ENCODE assay signal across 13 cellular contexts in the genomic region with DNA sequence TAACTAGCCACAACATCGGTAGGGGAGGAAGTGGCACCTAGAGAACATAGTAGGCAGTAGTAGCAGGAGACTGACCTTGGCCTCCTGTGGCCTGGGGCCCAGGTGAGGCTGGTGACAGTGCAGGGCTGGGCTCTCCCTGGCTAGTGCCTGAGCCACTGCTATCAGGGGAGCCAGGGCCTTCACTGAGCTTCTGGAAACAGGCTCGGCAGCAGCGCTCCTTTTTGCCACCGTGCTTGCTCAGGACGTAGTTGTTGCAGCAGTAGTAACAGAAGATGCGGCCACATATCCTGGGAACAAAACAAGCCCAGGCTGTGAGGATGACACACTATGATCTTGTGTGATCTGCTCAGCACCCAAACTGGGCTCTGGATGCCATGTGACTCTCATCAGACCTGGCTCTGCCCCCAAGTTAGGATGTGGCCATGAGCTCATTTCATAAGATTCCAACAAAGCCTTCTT. TPM values are rescaled to one million over a fixed set of nuclear protein-coding genes. Genes with fewer than 3 reads are reported as not detected.
DNase-seq lines count a peak whose midpoint lies in the region; ATAC-seq and TF ChIP-seq lines count a peak whose summit lies in the region.
"Had no signal": no experiment of that assay in that cellular context is flagged by ENCODE, and none has a peak within 500 bp of the region (broad histone marks: within the 10 kb centered on the region; RNA-seq: fewer than 3 reads in every experiment).

No MANE protein-coding gene starts in this region.

- no peak for TF ChIP-seq CTCF in endodermal cell (conservative IDR thresholded peaks at IDR 0.05)
- no peak for TF ChIP-seq CTCF in right lobe of liver (IDR thresholded peaks at IDR 0.05)
- no peak for TF ChIP-seq CTCF in thyroid gland (IDR thresholded peaks at IDR 0.05)

- H3K4me1 ChIP-seq in endodermal cell (ENCODE audit: control insufficient read depth, insufficient read depth, low read length) (no peaks in the 10 kb centered on the region), right lobe of liver (peaks cover 0 to 5% (median 0%) of the 10 kb centered on the region in 4 donors), thyroid gland (peaks cover 27 to 46% of the 10 kb centered on the region in 2 donors)

- no peaks in the 10 kb centered on the region for H3K4me1 Mint-ChIP-seq in endodermal cell

- TF ChIP-seq POLR2A in right lobe of liver (IDR thresholded peaks at IDR 0.05) (no peak), thyroid gland (IDR thresholded peaks at IDR 0.05) (no peak)

- no peaks in the 10 kb centered on the region for H3K9me3 ChIP-seq in endodermal cell (ENCODE audit: control insufficient read depth, low read length)
- no peaks in the 10 kb centered on the region for H3K9me3 ChIP-seq in right lobe of liver
- no peaks in the 10 kb centered on the region for H3K9me3 ChIP-seq in thyroid gland

- H3K9ac ChIP-seq in endodermal cell (ENCODE audit: extremely low read depth, low read length, poor library complexity, severe bottlenecking) = no peak overlapping the region

- WGBS in endodermal cell (ENCODE audit: insufficient coverage in 1 of 2, insufficient read length in 1 of 2), 2 experiments = 93 to 98% methylated on average over 5 to 6 of the region's 6 CpGs
- WGBS in right lobe of liver (ENCODE audit: insufficient coverage, low coverage, low lambda C conversion rate, missing lambda C conversion rate) = 100% methylated on average over 4 of the region's 6 CpGs
- WGBS in thyroid gland, 2 donors = 94 to 100% methylated on average over 1 to 6 of the region's 6 CpGs

- H3K27ac ChIP-seq in endodermal cell (ENCODE audit: low read depth, low read length) (no peak overlapping the region), right lobe of liver (no peak overlapping the region), thyroid gland (peak overlapping the region in 2 of 3 donors; percentile 44 to 91)

- peak; percentile 12 to 51 (median 18) for ATAC-seq in right lobe of liver
- no peak for ATAC-seq in HG03045 (IDR thresholded peaks at IDR 0.05; ENCODE audit: unreplicated experiment)
- ATAC-seq: PC-3 had no signal

- H3K27me3 Mint-ChIP-seq in endodermal cell (ENCODE audit: insufficient read depth) = no peaks in the 10 kb centered on the region
- H3K27me3 Mint-ChIP-seq: brain had no signal

- H3K27me3 ChIP-seq in endodermal cell (ENCODE audit: control insufficient read depth, insufficient read depth, low read length, poor library complexity, severe bottlenecking) = no peaks in the 10 kb centered on the region
- H3K27me3 ChIP-seq in right lobe of liver = no peaks in the 10 kb centered on the region
- no peaks in the 10 kb centered on the region for H3K27me3 ChIP-seq in thyroid gland

- no peak overlapping the region for H3K27ac Mint-ChIP-seq in endodermal cell

- H3K4me3 Mint-ChIP-seq in endodermal cell = no peak overlapping the region
- H3K4me3 Mint-ChIP-seq: brain had no signal

- intact Hi-C loops in right lobe of liver (cut with DNase I) (no loop called here), thyroid gland (cut with DNase I) (no loop called here)

- H3K4me3 ChIP-seq in endodermal cell (ENCODE audit: low read length) = no peak overlapping the region
- no peak overlapping the region for H3K4me3 ChIP-seq in right lobe of liver
- H3K4me3 ChIP-seq in thyroid gland (replicated peaks in 1 of 3) = no peak overlapping the region

- DNase-seq in HT1080 (ENCODE audit: low read depth) (peak; percentile 20), endodermal cell (peak; percentile 22), right lobe of liver (no peak), thyroid gland (no peak), NCI-H2171 treated with DMSO at 0.1 percent for 48 hours (lab: John Stamatoyannopoulos, UW) (no peak)
- DNase-seq in stimulated activated CD4-positive, alpha-beta T cell treated with anti-CD3 and anti-CD28 coated beads, Interleukin-4, amount 100 ng/mL, for 4 hours = no peak
- DNase-seq: activated CD4-positive, alpha-beta T cell treated with anti-CD3 and anti-CD28 coated beads for 4 hours; NCI-H345; PC-3; T-helper 1 cell had no signal

- H3K36me3 ChIP-seq in endodermal cell (ENCODE audit: control insufficient read depth, insufficient read depth, low read length) = peaks cover 81% of the 10 kb centered on the region
- H3K36me3 ChIP-seq in right lobe of liver = peaks cover 6 to 94% (median 18%) of the 10 kb centered on the region in 4 donors
- peaks cover 42 to 63% of the 10 kb centered on the region in 2 donors for H3K36me3 ChIP-seq in thyroid gland

- H3K9me3 Mint-ChIP-seq in endodermal cell = no peaks in the 10 kb centered on the region

- peaks cover 69% of the 10 kb centered on the region for H3K36me3 Mint-ChIP-seq in endodermal cell (ENCODE audit: low read depth)

RNA-seq across cellular contexts. Expression of a gene that starts 15.1 kb away (rescaled TPM):
- total RNA-seq in HT1080 (2014; rRNA removed; shearing (Covaris generic)) = not detected in 2 replicates
- polyA plus RNA-seq in HT1080 (2015; cell fraction: cytosol; rRNA removed) = not detected in 2 replicates
- not detected in 2 replicates for polyA plus RNA-seq in HT1080 (2015; cell fraction: nucleus; rRNA removed)
- total RNA-seq in endodermal cell = not detected
- not detected for polyA plus RNA-seq in endodermal cell (2013, experiment 1 of 2)
- polyA plus RNA-seq in endodermal cell (2013, experiment 2 of 2) = not detected
- 1 to 10 TPM in 2 of 6 experiments, under 1 TPM in 3, not detected in 1; 0.37 to 1.4 (median 0.76) TPM for total RNA-seq in right lobe of liver
- total RNA-seq in thyroid gland = 1 to 10 TPM; 2.1 to 4.4 (median 3.4) TPM
- total RNA-seq: PC-3, pulmonary artery endothelial cell had no signal

RNA-seq across cellular contexts. Expression of a gene that starts 37.3 kb away (rescaled TPM):
- 7.9 and 10.3 TPM in 2 replicates for total RNA-seq in HT1080 (2014; rRNA removed; shearing (Covaris generic))
- 9.4 and 12.1 TPM in 2 replicates for polyA plus RNA-seq in HT1080 (2015; cell fraction: cytosol; rRNA removed)
- polyA plus RNA-seq in HT1080 (2015; cell fraction: nucleus; rRNA removed) = 23.0 and 23.2 TPM in 2 replicates
- 10 to 100 TPM; 11.3 to 11.8 TPM for total RNA-seq in endodermal cell
- polyA plus RNA-seq in endodermal cell (2013, experiment 1 of 2) = 7.5 TPM
- 6.5 TPM for polyA plus RNA-seq in endodermal cell (2013, experiment 2 of 2)
- total RNA-seq in right lobe of liver = 10 to 100 TPM; 16.0 to 22.0 (median 21.0) TPM
- 10 to 100 TPM; 38.2 to 66.6 (median 50.5) TPM for total RNA-seq in thyroid gland

Comparison
In these comparisons a context has a peak if more than half of its experiments do, and no peak if none do; other contexts are left out.
1. DNase-seq: peak in HT1080 (single experiment) and endodermal cell (single experiment); none in right lobe of liver (0 of 3), thyroid gland (0 of 2), stimulated activated CD4-positive, alpha-beta T cell treated with anti-CD3 and anti-CD28 coated beads, Interleukin-4, amount 100 ng/mL, for 4 hours (0 of 2) and NCI-H2171 treated with DMSO at 0.1 percent for 48 hours (single experiment).
2. H3K27ac ChIP-seq: peak in thyroid gland (2 of 3); none in endodermal cell (single experiment) and right lobe of liver (0 of 3).